Comparison of ENCODE assay signal across 22 cellular contexts in the genomic region with DNA sequence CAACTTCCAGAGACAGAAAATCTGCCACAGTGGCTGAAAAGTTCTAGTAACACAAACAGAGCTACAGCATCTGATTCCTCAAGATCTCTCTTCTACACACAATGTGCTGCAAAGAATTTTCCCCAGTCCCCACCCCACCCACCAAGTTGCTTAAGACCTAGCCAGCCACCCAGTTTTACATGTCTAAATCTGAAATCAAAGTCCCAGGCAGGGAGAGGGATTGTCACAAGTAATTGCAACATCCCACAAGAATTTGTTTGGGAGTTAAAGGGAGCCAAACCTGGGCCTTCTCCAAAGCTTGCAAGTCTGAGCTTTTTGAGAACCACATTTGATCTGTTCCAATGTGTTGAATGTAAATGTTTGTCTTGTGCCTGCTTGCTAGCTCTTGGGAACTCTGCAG. TPM values are rescaled to one million over a fixed set of nuclear protein-coding genes. Genes with fewer than 3 reads are reported as not detected.
DNase-seq lines count a peak whose midpoint lies in the region; ATAC-seq, FAIRE-seq and TF ChIP-seq lines count a peak whose summit lies in the region.
"Had no signal": no experiment of that assay in that cellular context is flagged by ENCODE, and none has a peak within 500 bp of the region (broad histone marks: within the 10 kb centered on the region; RNA-seq: fewer than 3 reads in every experiment).

No MANE protein-coding gene starts in this region.

- POLR2A ChIA-PET in H1 (lab: Charles Lee; ENCODE audit: partially characterized antibody) = no interaction called here

- H3K9ac ChIP-seq in H1 (replicated peaks in 1 of 4; ENCODE audit: extremely low read depth in 1 of 4, low read depth in 3 of 4, low read length in 3 of 4) = no peak overlapping the region

- H3K79me2 ChIP-seq in H1 (ENCODE audit: control insufficient read depth in 1 of 2, insufficient read depth in 2 of 2, low read length in 2 of 2) = no peaks in the 10 kb centered on the region

- H4K20me1 ChIP-seq in H1 (replicated peaks in 1 of 2; ENCODE audit: control insufficient read depth in 1 of 2, insufficient read depth in 2 of 2, low read length in 2 of 2) = peaks cover 0 to 7% of the 10 kb centered on the region in 2 experiments

- H3K4ac ChIP-seq in H1 (replicated peaks; ENCODE audit: insufficient read length, low read depth, low read length) = no peak overlapping the region

- no peak overlapping the region for H3K4me2 ChIP-seq in H1 (ENCODE audit: insufficient read depth in 1 of 2, low read depth in 2 of 2, low read length in 2 of 2)

- DNase-seq in right atrium auricular region (ENCODE audit: low spot score) = peak; percentile 79
- DNase-seq in left ventricle myocardium superior = no peak
- no peak for DNase-seq in H1 (ENCODE audit: low read depth in 1 of 2, low spot score in 2 of 2)
- DNase-seq in lower leg skin (ENCODE audit: low spot score in 2 of 2) = peak; percentile 74 to 88
- no peak for DNase-seq in erythroblast (lab: John Stamatoyannopoulos, UW)
- DNase-seq: activated CD4-positive, alpha-beta T cell treated with anti-CD3 and anti-CD28 coated beads for 36 hours; activated effector memory CD4-positive, alpha-beta T cell treated with anti-CD3 and anti-CD28 coated beads, Interleukin-2, amount 50 U/mL, for 16 hours; CD8-positive, alpha-beta memory T cell; DMS79; effector CD4-positive, alpha-beta T cell; foreskin melanocyte; H7; left colon; NCI-H2029; NCI-H446 treated with DMSO at 0.1 percent for 48 hours; ovary; small intestine; stimulated activated CD4-positive, alpha-beta T cell treated with anti-CD3 and anti-CD28 coated beads, Interleukin-4, amount 100 ng/mL, for 4 hours had no signal

- H2BK5ac ChIP-seq in H1 (ENCODE audit: low read depth, low read length) = no peak overlapping the region

- H3K9me3 ChIP-seq in right atrium auricular region (no peaks in the 10 kb centered on the region), H1 (ENCODE audit: insufficient read depth in 2 of 2, low read depth in 1 of 2, low read length in 1 of 2) (no peaks in the 10 kb centered on the region)
- H3K9me3 ChIP-seq: adrenal gland, ovary had no signal

- H3K23ac ChIP-seq in H1 (ENCODE audit: insufficient read length) = no peak overlapping the region

- TF ChIP-seq RAD21 in H1 (IDR thresholded peaks at IDR 0.05 in 1 of 2, conservative IDR thresholded peaks at IDR 0.05 in 1 of 2; ENCODE audit: low read depth in 2 of 2, low read length in 2 of 2) = no peak

- CTCF ChIA-PET in H1 (lab: Charles Lee; ENCODE audit: partially characterized antibody) = interaction anchor here (0.6 to 9.9 kb wide), 6 partner anchors 6 to 278 kb away, joined by 3 to 118 read pairs (median 50); partner anchors contain the start of gene PURA

- no peak overlapping the region for H2BK120ac ChIP-seq in H1 (replicated peaks; ENCODE audit: low read depth, low read length)

- H3K4me1 ChIP-seq in right atrium auricular region (peaks cover 0 to 42% of the 10 kb centered on the region in 2 donors), H1 (replicated peaks in 1 of 4; ENCODE audit: control insufficient read depth in 3 of 4, insufficient read depth in 4 of 4, low read length in 3 of 4) (peaks cover 0 to 6% (median 0%) of the 10 kb centered on the region in 4 experiments; a peak in 1 of 7 replicates)

- H3K27me3 ChIP-seq in right atrium auricular region (no peaks in the 10 kb centered on the region), H1 (replicated peaks in 1 of 4; ENCODE audit: control insufficient read depth in 3 of 4, extremely low read depth in 1 of 4, insufficient read depth in 3 of 4, low read length in 3 of 4) (peaks cover 13 to 21% (median 15%) of the 10 kb centered on the region in 4 experiments)
- H3K27me3 ChIP-seq: adrenal gland, ovary had no signal

- H3K4me3 ChIP-seq in right atrium auricular region (no peak overlapping the region), H1 (ENCODE audit: extremely low read depth in 1 of 4, insufficient read depth in 2 of 4, low read depth in 3 of 4, low read length in 4 of 4) (no peak overlapping the region), lower leg skin (ENCODE audit: low read depth, poor library complexity, severe bottlenecking) (no peak overlapping the region)
- H3K4me3 ChIP-seq: adrenal gland, ovary had no signal

- no peak overlapping the region for H3K18ac ChIP-seq in H1 (ENCODE audit: extremely low read depth, low read length)

- intact Hi-C loops in left ventricle myocardium superior (cut with micrococcal nuclease) (no loop called here), lower leg skin (cut with DNase I; ENCODE audit: low total_unique reads) (no loop called here)

- H2BK20ac ChIP-seq in H1 (ENCODE audit: low read length) = no peak overlapping the region

- no peak overlapping the region for H2BK12ac ChIP-seq in H1 (ENCODE audit: low read depth, low read length)

- ATAC-seq in left ventricle myocardium superior (no peak), HG03025 (IDR thresholded peaks at IDR 0.05; ENCODE audit: low FRiP score, unreplicated experiment) (no peak), GM18519 (IDR thresholded peaks at IDR 0.05; ENCODE audit: low FRiP score, unreplicated experiment) (no peak), HG03378 (IDR thresholded peaks at IDR 0.05; ENCODE audit: unreplicated experiment) (no peak)
- ATAC-seq: activated CD4-positive, alpha-beta T cell treated with anti-CD3 and anti-CD28 coated beads for 36 hours; left colon had no signal

- H3K27ac ChIP-seq in right atrium auricular region (no peak overlapping the region), H1 (ENCODE audit: low read depth, low read length) (no peak overlapping the region)
- H3K27ac ChIP-seq: ovary had no signal

- no peak overlapping the region for H2AFZ ChIP-seq in H1 (ENCODE audit: low read length)

- H4K5ac ChIP-seq in H1 (ENCODE audit: insufficient read length, low read depth, low read length) = no peak overlapping the region

- peaks cover 4% of the 10 kb centered on the region; the same call in 1 of the 2 replicates for H3K23me2 ChIP-seq in H1 (ENCODE audit: low read depth, low read length)

- H3K36me3 ChIP-seq in right atrium auricular region = no peaks in the 10 kb centered on the region
- no peaks in the 10 kb centered on the region for H3K36me3 ChIP-seq in H1 (ENCODE audit: control insufficient read depth in 2 of 4, insufficient read depth in 4 of 4, low read length in 3 of 4)
- H3K36me3 ChIP-seq: adrenal gland, ovary had no signal

- H3K79me1 ChIP-seq in H1 (ENCODE audit: low read depth, low read length) = no peaks in the 10 kb centered on the region

- H4K8ac ChIP-seq in H1 (ENCODE audit: extremely low read depth, insufficient read depth, low read length) = no peak overlapping the region

- no peak for TF ChIP-seq EP300 in H1 (IDR thresholded peaks at IDR 0.05; ENCODE audit: borderline replicate concordance in 1 of 2, low read depth in 2 of 2, low read length in 2 of 2)

- H3K14ac ChIP-seq in H1 (ENCODE audit: insufficient read length) = no peak overlapping the region

- no peak overlapping the region for H2AK5ac ChIP-seq in H1 (ENCODE audit: low read depth, low read length)

- TF ChIP-seq POLR2A in H1 (IDR thresholded peaks at IDR 0.05; ENCODE audit: control extremely low read depth in 1 of 2, low read depth in 2 of 2, low read length in 2 of 2) (no peak), lower leg skin (IDR thresholded peaks at IDR 0.05) (no peak), erythroblast (IDR thresholded peaks at IDR 0.05; ENCODE audit: low read length) (no peak)

- TF ChIP-seq CTCF in right atrium auricular region (IDR thresholded peaks at IDR 0.05) (no peak), H1 (IDR thresholded peaks at IDR 0.05; ENCODE audit: control extremely low read depth in 1 of 3, insufficient read depth in 1 of 3, low read depth in 1 of 3, low read length in 3 of 3) (no peak), lower leg skin (IDR thresholded peaks at IDR 0.05) (no peak)

- no peak overlapping the region for H4K91ac ChIP-seq in H1 (replicated peaks; ENCODE audit: insufficient read length, low read length)

- no peak overlapping the region for H2BK15ac ChIP-seq in H1 (ENCODE audit: low read length)

- no peak overlapping the region for H3K56ac ChIP-seq in H1 (replicated peaks; ENCODE audit: insufficient read length, low read depth, low read length)

- FAIRE-seq in H1 (lab: Jason Lieb, UNC) = peak; percentile 7
- FAIRE-seq: small intestine had no signal

RNA-seq across cellular contexts. Expression of gene IGIP, which starts 15.5 kb away (rescaled TPM):
- total RNA-seq in right atrium auricular region (10 to 100 TPM; 13.7 to 13.8 TPM), left ventricle myocardium superior (11.8 TPM), lower leg skin (10 to 100 TPM in 1 of 4 donors, 1 to 10 TPM in 3; 7.5 to 10.4 (median 8.0) TPM)
- total RNA-seq in H1 (2021; fragmentation: NEBNext Ultra II Directional; extraction: Animal tissue kit (Norgen Biotek cat#: 25700)) = 0.33 and 0.69 TPM in 2 replicates
- 0.14 and 0.32 TPM in 2 replicates for polyA plus RNA-seq in H1 (2011; rRNA removed)
- 0.22 TPM for polyA plus RNA-seq in H1 (2011; cell fraction: cytosol; rRNA removed)
- 0.19 TPM for polyA plus RNA-seq in H1 (2011; cell fraction: nucleus; rRNA removed)
- 0.36 to 0.56 TPM (median 0.50 TPM) in 4 replicates for polyA plus RNA-seq in H1 (2012, experiment 1 of 2)
- not detected for polyA plus RNA-seq in H1 (2012, experiment 2 of 2)
- 0.28 TPM for polyA plus RNA-seq in H1 (2013, experiment 1 of 2)
- polyA plus RNA-seq in H1 (2013, experiment 2 of 2) = 0.18 TPM
- polyA minus RNA-seq in H1 (2011; rRNA and poly(A)+ RNA removed) = 0.38 and 0.54 TPM in 2 replicates
- not detected for polyA minus RNA-seq in H1 (2011; cell fraction: cytosol; rRNA and poly(A)+ RNA removed)
- polyA minus RNA-seq in H1 (2011; cell fraction: nucleus; rRNA and poly(A)+ RNA removed) = 0.60 TPM

RNA-seq across cellular contexts. Expression of gene PURA, which starts 27.3 kb away (rescaled TPM):
- 10 to 100 TPM; 23.9 to 25.1 TPM for total RNA-seq in right atrium auricular region
- 24.6 TPM for total RNA-seq in left ventricle myocardium superior
- total RNA-seq in H1 (2021; fragmentation: NEBNext Ultra II Directional; extraction: Animal tissue kit (Norgen Biotek cat#: 25700)) = 2.1 and 2.3 TPM in 2 replicates
- polyA plus RNA-seq in H1 (2011; rRNA removed) = 0.58 and 0.98 TPM in 2 replicates
- 0.81 TPM for polyA plus RNA-seq in H1 (2011; cell fraction: cytosol; rRNA removed)
- 0.78 TPM for polyA plus RNA-seq in H1 (2011; cell fraction: nucleus; rRNA removed)
- 0.81 to 1.4 TPM (median 1.2 TPM) in 4 replicates for polyA plus RNA-seq in H1 (2012, experiment 1 of 2)
- polyA plus RNA-seq in H1 (2012, experiment 2 of 2) = 0.38 TPM
- polyA plus RNA-seq in H1 (2013, experiment 1 of 2) = 1.3 TPM
- 1.1 TPM for polyA plus RNA-seq in H1 (2013, experiment 2 of 2)
- polyA minus RNA-seq in H1 (2011; rRNA and poly(A)+ RNA removed) = 0.76 and 1.1 TPM in 2 replicates
- polyA minus RNA-seq in H1 (2011; cell fraction: cytosol; rRNA and poly(A)+ RNA removed) = 0.59 TPM
- polyA minus RNA-seq in H1 (2011; cell fraction: nucleus; rRNA and poly(A)+ RNA removed) = 2.8 TPM
- total RNA-seq in lower leg skin = 10 to 100 TPM; 15.0 to 16.8 (median 16.2) TPM

RNA-seq across cellular contexts. Expression of gene CYSTM1, which starts 33.7 kb away (rescaled TPM):
- total RNA-seq in right atrium auricular region (100 to 1,000 TPM in 1 of 2 donors, 10 to 100 TPM in 1; 89.8 to 143 TPM), left ventricle myocardium superior (58.2 TPM), lower leg skin (10 to 100 TPM; 12.9 to 53.6 (median 33.0) TPM)
- total RNA-seq in H1 (2021; fragmentation: NEBNext Ultra II Directional; extraction: Animal tissue kit (Norgen Biotek cat#: 25700)) = 25.0 and 28.1 TPM in 2 replicates
- polyA plus RNA-seq in H1 (2011; rRNA removed) = 38.8 and 47.8 TPM in 2 replicates
- 52.6 TPM for polyA plus RNA-seq in H1 (2011; cell fraction: cytosol; rRNA removed)
- 25.3 TPM for polyA plus RNA-seq in H1 (2011; cell fraction: nucleus; rRNA removed)
- polyA plus RNA-seq in H1 (2012, experiment 1 of 2) = 17.5 to 37.1 TPM (median 30.7 TPM) in 4 replicates
- 28.3 TPM for polyA plus RNA-seq in H1 (2012, experiment 2 of 2)
- polyA plus RNA-seq in H1 (2013, experiment 1 of 2) = 15.9 TPM
- polyA plus RNA-seq in H1 (2013, experiment 2 of 2) = 17.1 TPM
- polyA minus RNA-seq in H1 (2011; rRNA and poly(A)+ RNA removed) = 15.7 and 23.1 TPM in 2 replicates
- polyA minus RNA-seq in H1 (2011; cell fraction: cytosol; rRNA and poly(A)+ RNA removed) = 16.4 TPM
- polyA minus RNA-seq in H1 (2011; cell fraction: nucleus; rRNA and poly(A)+ RNA removed) = 14.4 TPM

Comparison
In these comparisons a context has a peak if more than half of its experiments do, and no peak if none do; other contexts are left out.
1. DNase-seq: peak in right atrium auricular region (single experiment) and lower leg skin (2 of 2); none in left ventricle myocardium superior (single experiment), H1 (0 of 2) and erythroblast (0 of 2).